2 cellular contexts compared by ENCODE assay signal in genomic region chr18:61551586-61551985, GRCh38.
TF ChIP-seq lines count a peak whose summit lies in the region.

No MANE protein-coding gene starts in this region.

TF ChIP-seq in HCT116, 20 proteins besides CTCF, POLR2A, EP300 and RAD21 (continued from another document):
- TF ChIP-seq REST (IDR thresholded peaks at IDR 0.05; ENCODE audit: low read depth) (no peak), JUND (IDR thresholded peaks at IDR 0.05) (no peak), EZH2 (IDR thresholded peaks at IDR 0.05) (no peak), MAX (IDR thresholded peaks at IDR 0.05) (no peak), ATF3 (IDR thresholded peaks at IDR 0.05) (no peak), POLR2AphosphoS5 (IDR thresholded peaks at IDR 0.05; ENCODE audit: low read depth, low read length) (no peak), ELF1 (IDR thresholded peaks at IDR 0.05; ENCODE audit: borderline replicate concordance, low read depth) (no peak)
TF ChIP-seq in HCT116: peak in this region for 0.

TF ChIP-seq in SK-N-SH, 30 proteins besides CTCF, POLR2A, EP300 and RAD21:
- TF ChIP-seq REST (IDR thresholded peaks at IDR 0.05; ENCODE audit: low read depth, low read length) (no peak), FOXJ3 (CRISPR knock-in tag; IDR thresholded peaks at IDR 0.05) (no peak), SMC3 (IDR thresholded peaks at IDR 0.05; ENCODE audit: low read depth, low read length) (peak; percentile 86), NRF1 (IDR thresholded peaks at IDR 0.05; ENCODE audit: low read depth, low read length) (no peak)
